Comparison of ENCODE assay signal across 8 cellular contexts in the genomic region with DNA sequence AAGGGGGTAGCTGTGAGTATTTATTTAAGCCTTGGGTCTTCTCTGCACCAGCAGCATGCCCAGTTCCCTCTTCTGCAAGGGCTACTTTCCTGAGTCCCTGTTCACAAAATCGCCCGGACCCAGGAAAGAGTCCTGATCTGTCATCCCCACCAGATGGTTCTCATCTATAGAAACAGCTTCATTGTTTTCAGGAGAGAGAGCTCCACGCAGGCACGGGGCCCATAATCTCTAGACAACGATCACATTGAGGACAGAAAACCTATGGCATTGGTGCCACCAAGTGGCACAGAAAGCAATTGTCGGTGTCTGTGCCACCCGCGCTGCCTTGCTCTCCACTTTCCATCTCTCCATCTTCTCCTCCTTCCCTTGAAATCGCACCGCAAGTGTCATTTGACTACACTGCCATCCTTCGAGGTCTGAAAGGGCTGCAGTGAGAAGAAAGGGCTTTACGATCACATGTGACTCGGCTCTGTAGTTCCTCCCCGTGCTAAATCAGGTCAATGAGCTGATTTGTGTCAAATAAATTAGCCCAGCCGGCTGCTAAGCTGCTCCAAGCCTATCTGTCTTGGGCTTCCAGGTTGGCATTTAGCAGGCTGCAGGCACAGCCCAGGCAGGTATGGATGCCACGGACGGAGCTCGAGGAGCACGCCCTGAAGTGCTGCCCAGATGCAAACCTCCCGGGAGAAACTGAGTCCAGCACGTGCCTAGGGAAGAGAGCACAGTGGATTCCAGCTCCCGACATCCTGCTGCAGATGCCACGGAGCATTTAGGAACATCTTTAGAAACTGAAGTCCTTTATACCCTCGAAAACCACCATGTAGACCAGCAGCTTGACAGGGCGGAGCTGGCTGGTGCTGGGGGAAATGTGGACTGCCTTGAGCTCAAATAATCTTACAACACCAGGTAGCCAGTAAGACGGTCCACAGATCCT. TPM values are rescaled to one million over a fixed set of nuclear protein-coding genes. Genes with fewer than 3 reads are reported as not detected.
A peak's percentile ranks its signal among the peaks of the same experiment; 100 is the strongest.
DNase-seq lines count a peak whose midpoint lies in the region; ATAC-seq and TF ChIP-seq lines count a peak whose summit lies in the region.

No MANE protein-coding gene starts in this region.

- H4K20me1 ChIP-seq in KMS-11 (ENCODE audit: insufficient read depth) (no peaks in the 10 kb centered on the region), OCI-LY3 (ENCODE audit: insufficient read depth, low read length) (no peaks in the 10 kb centered on the region)

- H3K4me3 Mint-ChIP-seq in activated T-cell treated with anti-CD3 and anti-CD28 coated beads, Interleukin-2, amount 50 U/mL, for 72 hours = peak overlapping the region; percentile 68 to 76

- no peak for TF ChIP-seq EP300 in upper lobe of left lung (IDR thresholded peaks at IDR 0.05)

- H3K4me1 ChIP-seq in KMS-11 (ENCODE audit: low read depth, poor library complexity, severe bottlenecking) (no peaks in the 10 kb centered on the region), OCI-LY3 (ENCODE audit: low read length) (peaks cover 4% of the 10 kb centered on the region; the same call in 1 of the 2 replicates), neuron (ENCODE audit: insufficient read depth, low read length) (peaks cover 33% of the 10 kb centered on the region), upper lobe of left lung (peaks cover 10 to 13% (median 11%) of the 10 kb centered on the region in 4 donors)

- no peaks in the 10 kb centered on the region for H3K9me3 Mint-ChIP-seq in activated T-cell treated with anti-CD3 and anti-CD28 coated beads, Interleukin-2, amount 50 U/mL, for 72 hours

- no peaks in the 10 kb centered on the region for H3K9me3 ChIP-seq in OCI-LY3 (ENCODE audit: insufficient read depth, low read length)
- H3K9me3 ChIP-seq in neuron (ENCODE audit: low read length) = no peaks in the 10 kb centered on the region
- H3K9me3 ChIP-seq in upper lobe of left lung = no peaks in the 10 kb centered on the region

- H2AFZ ChIP-seq in KMS-11 (ENCODE audit: low read depth) (peak overlapping the region; percentile 45; the same call in 1 of the 2 replicates), OCI-LY3 (ENCODE audit: low read depth, low read length) (peak overlapping the region; percentile 77; the same call in 1 of the 2 replicates), neuron (ENCODE audit: low read depth, low read length) (peak overlapping the region; percentile 6)

- no peak overlapping the region for H3K27ac ChIP-seq in KMS-11
- no peak overlapping the region for H3K27ac ChIP-seq in OCI-LY3 (ENCODE audit: low read length)
- H3K27ac ChIP-seq in upper lobe of left lung = no peak overlapping the region

- H3K79me2 ChIP-seq in KMS-11 (ENCODE audit: insufficient read depth, low read depth) (no peaks in the 10 kb centered on the region), OCI-LY3 (ENCODE audit: low read length) (no peaks in the 10 kb centered on the region)

- H3K4me2 ChIP-seq in KMS-11 = peak overlapping the region; percentile 27; the same call in 1 of the 2 replicates
- peak overlapping the region; percentile 91 for H3K4me2 ChIP-seq in OCI-LY3 (ENCODE audit: low read length)

- no peaks in the 10 kb centered on the region for H3K36me3 Mint-ChIP-seq in activated T-cell treated with anti-CD3 and anti-CD28 coated beads, Interleukin-2, amount 50 U/mL, for 72 hours (ENCODE audit: insufficient read depth in 2 of 2)

- peak; percentile 66 for DNase-seq in DMS79 (lab: John Stamatoyannopoulos, UW)
- peak; percentile 41 to 56 for DNase-seq in activated T-cell treated with anti-CD3 and anti-CD28 coated beads, Interleukin-2, amount 50 U/mL, for 72 hours
- DNase-seq in fibroblast of gingiva (ENCODE audit: low read depth) = peak; percentile 63
- peak in 1 of 2 donors; percentile 62 for DNase-seq in upper lobe of left lung
- no peak for DNase-seq in mesenteric fat pad (ENCODE audit: low spot score)

- H3K4me1 Mint-ChIP-seq in activated T-cell treated with anti-CD3 and anti-CD28 coated beads, Interleukin-2, amount 50 U/mL, for 72 hours (ENCODE audit: low read depth) = peaks cover 11% of the 10 kb centered on the region

- TF ChIP-seq CTCF in KMS-11 (conservative IDR thresholded peaks at IDR 0.05; ENCODE audit: low read depth, low read length) (peak; percentile 51), OCI-LY3 (IDR thresholded peaks at IDR 0.05; ENCODE audit: low read depth, low read length) (peak; percentile 82), upper lobe of left lung (IDR thresholded peaks at IDR 0.05) (peak; percentile 47 to 75 (median 68))

- H3K36me3 ChIP-seq in KMS-11 (ENCODE audit: insufficient read depth) = no peaks in the 10 kb centered on the region
- H3K36me3 ChIP-seq in OCI-LY3 (replicated peaks; ENCODE audit: low read depth, low read length) = peaks cover 5% of the 10 kb centered on the region
- H3K36me3 ChIP-seq in neuron (ENCODE audit: insufficient read depth, low read length) = peaks cover 2% of the 10 kb centered on the region
- H3K36me3 ChIP-seq in upper lobe of left lung = peaks cover 0 to 11% (median under 1%) of the 10 kb centered on the region in 4 donors

- H3K4me3 ChIP-seq in KMS-11 (IDR thresholded peaks at IDR 0.05; ENCODE audit: insufficient read depth, low read depth, low read length) = no peak overlapping the region
- peak overlapping the region; percentile 64 for H3K4me3 ChIP-seq in OCI-LY3 (ENCODE audit: low read length)
- H3K4me3 ChIP-seq in neuron (ENCODE audit: low read length) = no peak overlapping the region
- H3K4me3 ChIP-seq in upper lobe of left lung = no peak overlapping the region

- peaks cover 20% of the 10 kb centered on the region for H3K27me3 Mint-ChIP-seq in activated T-cell treated with anti-CD3 and anti-CD28 coated beads, Interleukin-2, amount 50 U/mL, for 72 hours (ENCODE audit: low read depth)

- TF ChIP-seq POLR2A in upper lobe of left lung (IDR thresholded peaks at IDR 0.05) = no peak

- H3K27ac Mint-ChIP-seq in activated T-cell treated with anti-CD3 and anti-CD28 coated beads, Interleukin-2, amount 50 U/mL, for 72 hours = no peak overlapping the region

- H3K9ac ChIP-seq in KMS-11 (no peak overlapping the region), OCI-LY3 (ENCODE audit: low read length) (no peak overlapping the region)

- WGBS in upper lobe of left lung, 2 donors = 18 to 28% methylated on average over 11 to 26 of the region's 26 CpGs

- ATAC-seq in activated T-cell treated with anti-CD3 and anti-CD28 coated beads, Interleukin-2, amount 50 U/mL, for 72 hours (replicated peaks in 1 of 2) = peak; percentile 80 to 83
- peak; percentile 71 to 84 for ATAC-seq in upper lobe of left lung (ENCODE audit: low FRiP score in 2 of 2)

- H3K27me3 ChIP-seq in KMS-11 (ENCODE audit: insufficient read depth, low read depth) (no peaks in the 10 kb centered on the region), OCI-LY3 (ENCODE audit: low read depth, low read length) (peaks cover 2% of the 10 kb centered on the region; the same call in 1 of the 2 replicates), neuron (ENCODE audit: insufficient read depth, low read length) (no peaks in the 10 kb centered on the region), upper lobe of left lung (no peaks in the 10 kb centered on the region)

RNA-seq across cellular contexts. Expression of a gene that starts 28.8 kb away (rescaled TPM):
- total RNA-seq in activated T-cell treated with anti-CD3 and anti-CD28 coated beads, Interleukin-2, amount 50 U/mL, for 72 hours = 10 to 100 TPM; 24.1 to 27.4 TPM
- total RNA-seq in upper lobe of left lung = 100 to 1,000 TPM in 5 of 6 donors, 10 to 100 TPM in 1; 86.8 to 134 (median 119) TPM
- total RNA-seq in mesenteric fat pad = 21.5 TPM

RNA-seq across cellular contexts. Expression of a gene that starts 29.0 kb away (rescaled TPM):
- total RNA-seq in activated T-cell treated with anti-CD3 and anti-CD28 coated beads, Interleukin-2, amount 50 U/mL, for 72 hours = 10 to 100 TPM; 10.4 to 11.5 TPM
- 1 to 10 TPM in 5 of 6 donors, under 1 TPM in 1; 0.91 to 4.8 (median 2.1) TPM for total RNA-seq in upper lobe of left lung
- total RNA-seq in mesenteric fat pad = 2.1 TPM

Comparison
In these comparisons a context has a peak if more than half of its experiments do, and no peak if none do; other contexts are left out.
1. H2AFZ ChIP-seq: peak in every context shown above with its lines; median percentile 77 in OCI-LY3; 45 in KMS-11; 6 in neuron.